Comparison of ENCODE assay signal across 7 cellular contexts in genomic region chr17:36187904-36188663, GRCh38. TPM values are rescaled to one million over a fixed set of nuclear protein-coding genes. Genes with fewer than 3 reads are reported as not detected.
"Had no signal": no experiment of that assay in that cellular context is flagged by ENCODE, and none has a peak within 500 bp of the region (broad histone marks: within the 10 kb centered on the region; RNA-seq: fewer than 3 reads in every experiment).

No MANE protein-coding gene starts in this region.

RNA-seq across cellular contexts. Expression of gene CCL3L1, which starts 8.5 kb away (rescaled TPM):
- total RNA-seq: dermis blood vessel endothelial cell, esophagus muscularis mucosa, fibroblast of villous mesenchyme, renal cortical epithelial cell, SJSA1, suprapubic skin, WTC11 had no signal

RNA-seq across cellular contexts. Expression of gene CCL4L2, which starts 22.8 kb away (rescaled TPM):
- total RNA-seq: dermis blood vessel endothelial cell, fibroblast of villous mesenchyme, renal cortical epithelial cell, SJSA1, WTC11 had no signal
